Comparison of ENCODE assay signal across 20 cellular contexts in genomic region chr1:30318413-30318812, GRCh38.
"Had no signal": no experiment of that assay in that cellular context is flagged by ENCODE, and none has a peak within 500 bp of the region (broad histone marks: within the 10 kb centered on the region; RNA-seq: fewer than 3 reads in every experiment).

No MANE protein-coding gene starts in this region.

- H3K27ac ChIP-seq: ascending aorta, gastroesophageal sphincter, heart right ventricle, prostate gland, skin epidermis, suprapubic skin had no signal

- H3K36me3 ChIP-seq: ascending aorta, gastroesophageal sphincter, heart right ventricle, prostate gland, suprapubic skin had no signal

- DNase-seq: activated CD4-positive, alpha-beta T cell treated with anti-CD3 and anti-CD28 coated beads, Interleukin-2, amount 10 ng/mL, durations not matched to agents 24 days and 14 days; activated CD4-positive, CD25-positive, alpha-beta regulatory T cell; activated naive CD4-positive, alpha-beta T cell treated with Interleukin-2 at 50 U/mL for 16 hours; dermis blood vessel endothelial cell; effector memory CD8-positive, alpha-beta T cell; heart right ventricle; kidney glomerular epithelial cell; mesenchymal stem cell; nephron progenitor cell; right cardiac atrium; stimulated activated CD4-positive, alpha-beta T cell treated with anti-CD3 and anti-CD28 coated beads, Interleukin-4, amount 100 ng/mL, for 4 hours; stimulated activated naive CD8-positive, alpha-beta T cell treated with anti-CD3 and anti-CD28 coated beads, Interleukin-15, Interleukin-2, amounts not matched to agents 100 U/mL and 50 U/mL, for 24 hours; trophoblast cell had no signal

- H3K27me3 ChIP-seq: ascending aorta had no signal

- H3K27ac Mint-ChIP-seq: activated CD4-positive, alpha-beta T cell treated with anti-CD3 and anti-CD28 coated beads, Interleukin-2, amount 10 ng/mL, durations not matched to agents 24 days and 14 days; activated T-helper 17 cell treated with anti-CD3 and anti-CD28 coated beads, Interleukin-2, amount 50 U/mL, for 72 hours; effector memory CD8-positive, alpha-beta T cell; nephron progenitor cell; T-helper 2 cell treated with Interferon-gamma antibody and Interleukin-4, amounts not matched to agents 5 μg/mL and 100 μg/mL, for 36 hours had no signal

- H3K4me3 ChIP-seq: ascending aorta, gastroesophageal sphincter, heart right ventricle, prostate gland, skin epidermis, suprapubic skin had no signal

- H3K4me1 Mint-ChIP-seq: activated CD4-positive, alpha-beta T cell treated with anti-CD3 and anti-CD28 coated beads, Interleukin-2, amount 10 ng/mL, durations not matched to agents 24 days and 14 days; activated T-helper 17 cell treated with anti-CD3 and anti-CD28 coated beads, Interleukin-2, amount 50 U/mL, for 72 hours had no signal

- H3K9me3 ChIP-seq: ascending aorta, prostate gland, suprapubic skin had no signal

- H3K4me3 Mint-ChIP-seq: activated CD4-positive, alpha-beta T cell treated with anti-CD3 and anti-CD28 coated beads, Interleukin-2, amount 10 ng/mL, durations not matched to agents 24 days and 14 days; activated T-helper 17 cell treated with anti-CD3 and anti-CD28 coated beads, Interleukin-2, amount 50 U/mL, for 72 hours; effector memory CD8-positive, alpha-beta T cell; nephron progenitor cell; T-helper 2 cell treated with Interferon-gamma antibody and Interleukin-4, amounts not matched to agents 5 μg/mL and 100 μg/mL, for 36 hours had no signal

- H3K4me1 ChIP-seq: ascending aorta, gastroesophageal sphincter, heart right ventricle, prostate gland, suprapubic skin had no signal

- H3K9me3 Mint-ChIP-seq: activated CD4-positive, alpha-beta T cell treated with anti-CD3 and anti-CD28 coated beads, Interleukin-2, amount 10 ng/mL, durations not matched to agents 24 days and 14 days; activated T-helper 17 cell treated with anti-CD3 and anti-CD28 coated beads, Interleukin-2, amount 50 U/mL, for 72 hours; effector memory CD8-positive, alpha-beta T cell; T-helper 2 cell treated with Interferon-gamma antibody and Interleukin-4, amounts not matched to agents 5 μg/mL and 100 μg/mL, for 36 hours had no signal
